8 cellular contexts compared by ENCODE assay signal in genomic region chr5:138466058-138466899, GRCh38. TPM values are rescaled to one million over a fixed set of nuclear protein-coding genes. Genes with fewer than 3 reads are reported as not detected.
DNase-seq lines count a peak whose midpoint lies in the region; ATAC-seq and TF ChIP-seq lines count a peak whose summit lies in the region.

No MANE protein-coding gene starts in this region.

- no peaks in the 10 kb centered on the region for H3K4me1 ChIP-seq in aorta (ENCODE audit: control insufficient read depth in 1 of 2, insufficient read depth in 2 of 2, low read length in 2 of 2)

- intact Hi-C loops in aorta (cut with DNase I): loop anchor here in 1 of 2 donors (10.0 kb wide), 1 partner anchor 289 kb away; the partner anchor contains the start of gene CTNNA1

- CTCF ChIA-PET in RWPE1 (lab: Yijun Ruan, JAX): interaction anchor here (0.6 to 4.9 kb wide), 4 partner anchors 17 to 148 kb away, joined by 3 to 58 read pairs (median 14); no protein-coding TSS in a partner anchor

- peak overlapping the region; percentile 42 to 60 for H3K4me3 ChIP-seq in aorta (ENCODE audit: low read length in 2 of 2)

- peaks cover 0 to 2% of the 10 kb centered on the region in 2 donors for H3K27me3 ChIP-seq in aorta (ENCODE audit: control insufficient read depth in 1 of 2, insufficient read depth in 2 of 2, low read length in 1 of 2)

- H3K36me3 ChIP-seq in aorta (ENCODE audit: control insufficient read depth in 1 of 2, insufficient read depth in 2 of 2, low read length in 1 of 2): no peaks in the 10 kb centered on the region

- 4% methylated on average over 42 to 44 of the region's 44 CpGs for WGBS in aorta, 2 donors

- DNase-seq in ELR (ENCODE audit: low read depth) (peak; percentile 34), RWPE1 (ENCODE audit: low spot score) (no peak), cerebellum (ENCODE audit: low spot score) (peak; percentile 28), myocyte (ENCODE audit: low read depth) (peak; percentile 48), aorta (peak in 1 of 2 donors; percentile 85), hippocampal formation (lab: John Stamatoyannopoulos, UW) (no peak), NCI-H345 treated with DMSO at 0.1 percent for 48 hours (lab: John Stamatoyannopoulos, UW; ENCODE audit: unreplicated experiment) (no peak)

- TF ChIP-seq CTCF in RWPE1 (conservative IDR thresholded peaks at IDR 0.05; ENCODE audit: low read depth): no peak

- no peaks in the 10 kb centered on the region for H3K9me3 ChIP-seq in aorta (ENCODE audit: control insufficient read depth, low read length)

- ATAC-seq in aorta (ENCODE audit: low FRiP score) (no peak), GM18909 (IDR thresholded peaks at IDR 0.05; ENCODE audit: poor library complexity, unreplicated experiment) (no peak)

- POLR2A ChIA-PET in RWPE1 (lab: Yijun Ruan, JAX; ENCODE audit: low non-redundant PET): interaction anchor here (0.7 to 4.0 kb wide), 8 partner anchors 19 to 128 kb away, joined by 3 to 24 read pairs (median 4); partner anchors contain the start of gene FAM53C

- H3K27ac ChIP-seq in RWPE1: peak overlapping the region; percentile 97
- H3K27ac ChIP-seq in aorta (ENCODE audit: low read depth in 1 of 2, low read length in 2 of 2): peak overlapping the region in 1 of 2 donors; percentile 7

RNA-seq across cellular contexts. Expression of gene EGR1, which starts 1.0 kb away (rescaled TPM):
- total RNA-seq in cerebellum (1.9 TPM), myocyte (6.2 and 8.1 TPM in 2 replicates), aorta (100 to 1,000 TPM; 158 to 669 TPM)
- 39.1 TPM for polyA plus RNA-seq in myocyte (2012)
- polyA plus RNA-seq in aorta: 100 to 1,000 TPM in 1 of 2 donors, 10 to 100 TPM in 1; 61.5 to 300 TPM

RNA-seq across cellular contexts. Expression of gene REEP2, which starts 27.4 kb away (rescaled TPM):
- total RNA-seq in cerebellum (40.3 TPM), myocyte (6.4 and 9.1 TPM in 2 replicates), aorta (10 to 100 TPM in 1 of 2 donors, 1 to 10 TPM in 1; 6.6 to 19.2 TPM)
- polyA plus RNA-seq in myocyte (2012): 29.8 TPM
- 10 to 100 TPM in 1 of 2 donors, 1 to 10 TPM in 1; 6.4 to 21.9 TPM for polyA plus RNA-seq in aorta

Comparison
In these comparisons a context has a peak if more than half of its experiments do, and no peak if none do; other contexts are left out.
1. DNase-seq: peak in ELR (single experiment), cerebellum (single experiment) and myocyte (single experiment); none in RWPE1 (single experiment), hippocampal formation (0 of 2) and NCI-H345 treated with DMSO at 0.1 percent for 48 hours (single experiment).
2. RNA of gene EGR1, which starts 1.0 kb away (total RNA-seq): 158 to 669 TPM in aorta; 6.2 to 8.1 TPM in myocyte and 1.9 TPM in cerebellum (single experiment); every median in the first group is over 10 times any median in the second.